Comparison of ENCODE assay signal across 8 cellular contexts in genomic region chr3:156681003-156681402, GRCh38. TPM values are rescaled to one million over a fixed set of nuclear protein-coding genes. Genes with fewer than 3 reads are reported as not detected.
DNase-seq lines count a peak whose midpoint lies in the region; ATAC-seq, FAIRE-seq and TF ChIP-seq lines count a peak whose summit lies in the region.

No MANE protein-coding gene starts in this region.

- BruUV-seq in GM12878 (replicated peaks; lab: Mats Ljungman, UMichigan), result no TSS peak

- H3K9me3 ChIP-seq in GM12878 (replicated peaks; ENCODE audit: control insufficient read depth, insufficient read depth, low read length) (no peaks in the 10 kb centered on the region), testis (no peaks in the 10 kb centered on the region)

- H3K4me1 ChIP-seq in GM12878 (ENCODE audit: control insufficient read depth, insufficient read depth, low read length), result peaks cover 36% of the 10 kb centered on the region
- H3K4me1 ChIP-seq in testis, result peaks cover 25% of the 10 kb centered on the region

- intact Hi-C loops in GM12878 (cut with micrococcal nuclease; ENCODE audit: unreplicated experiment) (no loop called here), posterior vena cava (cut with DNase I) (no loop called here), testis (cut with DNase I; ENCODE audit: low total_unique reads) (no loop called here)

- H4K20me1 ChIP-seq in GM12878 (ENCODE audit: control insufficient read depth, insufficient read depth), result peaks cover 2% of the 10 kb centered on the region; the same call in 1 of the 2 replicates

- 60% methylated on average over 4 of the region's 4 CpGs for WGBS in GM12878 (ENCODE audit: insufficient coverage, insufficient replicate concordance, low lambda C conversion rate, missing lambda C conversion rate)
- WGBS in testis, 2 donors, result 55 to 76% methylated on average over 4 of the region's 4 CpGs

- H3K79me2 ChIP-seq in GM12878 (ENCODE audit: control insufficient read depth, insufficient read depth, low read length), result peaks cover 99% of the 10 kb centered on the region

- peak; percentile 80 for DNase-seq in CD1c-positive myeloid dendritic cell (ENCODE audit: extremely low spot score)
- peak; percentile 96 for DNase-seq in NCI-H2196 (lab: John Stamatoyannopoulos, UW; ENCODE audit: unreplicated experiment)
- no peak for DNase-seq in GM12878 (ENCODE audit: low read depth, low spot score)
- no peak for DNase-seq in left lobe of liver (ENCODE audit: low spot score)
- DNase-seq in posterior vena cava (ENCODE audit: low spot score), result no peak
- no peak for DNase-seq in testis

- ATAC-seq in GM18870 (IDR thresholded peaks at IDR 0.05; ENCODE audit: unreplicated experiment) (peak; percentile 75), HG03060 (IDR thresholded peaks at IDR 0.05; ENCODE audit: low read depth, unreplicated experiment) (peak; percentile 77), GM12878 (peak; percentile 76), left lobe of liver (peak; percentile 73)

- peak overlapping the region; percentile 91 for H3K4me2 ChIP-seq in GM12878 (ENCODE audit: control insufficient read depth, insufficient read depth)

- no peak overlapping the region for H2AFZ ChIP-seq in GM12878 (ENCODE audit: control insufficient read depth, low read depth, low read length)

- FAIRE-seq in GM12878 (lab: Jason Lieb, UNC), result peak; percentile 52

- H3K27me3 ChIP-seq in GM12878 (replicated peaks in 1 of 2; ENCODE audit: control insufficient read depth in 2 of 2, insufficient read depth in 2 of 2, low read length in 1 of 2) (no peaks in the 10 kb centered on the region), testis (no peaks in the 10 kb centered on the region)

- TF ChIP-seq CTCF in GM12878 (IDR thresholded peaks at IDR 0.05 in 2 of 3, conservative IDR thresholded peaks at IDR 0.05 in 1 of 3; ENCODE audit: control insufficient read depth in 2 of 3, extremely low read depth in 1 of 3, insufficient read depth in 1 of 3, low read depth in 3 of 3, low read length in 3 of 3) (no peak), testis (IDR thresholded peaks at IDR 0.05) (no peak)

- RAD21 ChIA-PET in GM12878 (lab: Charles Lee; ENCODE audit: unreplicated experiment), result interaction anchor here (0.6 to 4.6 kb wide), 11 partner anchors 8 to 456 kb away, joined by 3 to 29 read pairs (median 5); partner anchors contain the start of gene SSR3

- TF ChIP-seq RAD21 in GM12878 (IDR thresholded peaks at IDR 0.05; ENCODE audit: insufficient read depth, low read depth, low read length), result no peak

- CTCF ChIA-PET in GM12878 (lab: Yijun Ruan, JAX), result interaction anchor here (0.7 to 12.1 kb wide), 4 partner anchors 16 to 515 kb away, joined by 3 to 199 read pairs (median 4); no protein-coding TSS in a partner anchor

- SMC1A ChIA-PET in GM12878 (lab: Charles Lee; ENCODE audit: uncharacterized antibody, unreplicated experiment), result interaction anchor here (0.5 to 8.9 kb wide), 15 partner anchors 6 to 807 kb away, joined by 3 to 142 read pairs (median 7); partner anchors contain the start of gene SSR3

- in situ Hi-C loops in GM12878 (cut with MboI), result loop anchor here (5.0 kb wide), 1 partner anchor 131 kb away; no protein-coding TSS in a partner anchor

- peak; percentile 33 to 90; a peak in 1 of 4 replicates for TF ChIP-seq EP300 in GM12878 (IDR thresholded peaks at IDR 0.05; ENCODE audit: borderline replicate concordance in 1 of 2, control insufficient read depth in 1 of 2, low read depth in 2 of 2, low read length in 2 of 2)

- H3K9ac ChIP-seq in GM12878 (ENCODE audit: control insufficient read depth, insufficient read depth, low read length), result no peak overlapping the region

- peaks cover 3 to 20% of the 10 kb centered on the region in 2 experiments for H3K36me3 ChIP-seq in GM12878 (ENCODE audit: control insufficient read depth in 2 of 2, insufficient read depth in 2 of 2, low read length in 1 of 2)
- H3K36me3 ChIP-seq in testis (ENCODE audit: low read depth, missing control alignments), result no peaks in the 10 kb centered on the region

- TF ChIP-seq POLR2A in GM12878 (IDR thresholded peaks at IDR 0.05; ENCODE audit: low read depth, low read length) (no peak), testis (IDR thresholded peaks at IDR 0.05) (no peak)

- peak overlapping the region; percentile 40 for H3K27ac ChIP-seq in GM12878 (ENCODE audit: control insufficient read depth, insufficient read depth)
- H3K27ac ChIP-seq in testis, result no peak overlapping the region

- H3K4me3 ChIP-seq in GM12878 (peak overlapping the region; percentile 44), testis (no peak overlapping the region)

- POLR2A ChIA-PET in GM12878 (lab: Charles Lee), result interaction anchor here (0.6 to 1.6 kb wide), 2 partner anchors 196 to 421 kb away, joined by 3 to 4 read pairs; no protein-coding TSS in a partner anchor

TF ChIP-seq in GM12878, 131 proteins besides CTCF, POLR2A, EP300 and RAD21 (continues in another document):
- TF ChIP-seq CBFB (IDR thresholded peaks at IDR 0.05; ENCODE audit: low read depth), result peak; percentile 35; the same call in 1 of the 2 replicates
- TF ChIP-seq IKZF1 (conservative IDR thresholded peaks at IDR 0.05), result peak; percentile 60
- TF ChIP-seq, protein P1, sequence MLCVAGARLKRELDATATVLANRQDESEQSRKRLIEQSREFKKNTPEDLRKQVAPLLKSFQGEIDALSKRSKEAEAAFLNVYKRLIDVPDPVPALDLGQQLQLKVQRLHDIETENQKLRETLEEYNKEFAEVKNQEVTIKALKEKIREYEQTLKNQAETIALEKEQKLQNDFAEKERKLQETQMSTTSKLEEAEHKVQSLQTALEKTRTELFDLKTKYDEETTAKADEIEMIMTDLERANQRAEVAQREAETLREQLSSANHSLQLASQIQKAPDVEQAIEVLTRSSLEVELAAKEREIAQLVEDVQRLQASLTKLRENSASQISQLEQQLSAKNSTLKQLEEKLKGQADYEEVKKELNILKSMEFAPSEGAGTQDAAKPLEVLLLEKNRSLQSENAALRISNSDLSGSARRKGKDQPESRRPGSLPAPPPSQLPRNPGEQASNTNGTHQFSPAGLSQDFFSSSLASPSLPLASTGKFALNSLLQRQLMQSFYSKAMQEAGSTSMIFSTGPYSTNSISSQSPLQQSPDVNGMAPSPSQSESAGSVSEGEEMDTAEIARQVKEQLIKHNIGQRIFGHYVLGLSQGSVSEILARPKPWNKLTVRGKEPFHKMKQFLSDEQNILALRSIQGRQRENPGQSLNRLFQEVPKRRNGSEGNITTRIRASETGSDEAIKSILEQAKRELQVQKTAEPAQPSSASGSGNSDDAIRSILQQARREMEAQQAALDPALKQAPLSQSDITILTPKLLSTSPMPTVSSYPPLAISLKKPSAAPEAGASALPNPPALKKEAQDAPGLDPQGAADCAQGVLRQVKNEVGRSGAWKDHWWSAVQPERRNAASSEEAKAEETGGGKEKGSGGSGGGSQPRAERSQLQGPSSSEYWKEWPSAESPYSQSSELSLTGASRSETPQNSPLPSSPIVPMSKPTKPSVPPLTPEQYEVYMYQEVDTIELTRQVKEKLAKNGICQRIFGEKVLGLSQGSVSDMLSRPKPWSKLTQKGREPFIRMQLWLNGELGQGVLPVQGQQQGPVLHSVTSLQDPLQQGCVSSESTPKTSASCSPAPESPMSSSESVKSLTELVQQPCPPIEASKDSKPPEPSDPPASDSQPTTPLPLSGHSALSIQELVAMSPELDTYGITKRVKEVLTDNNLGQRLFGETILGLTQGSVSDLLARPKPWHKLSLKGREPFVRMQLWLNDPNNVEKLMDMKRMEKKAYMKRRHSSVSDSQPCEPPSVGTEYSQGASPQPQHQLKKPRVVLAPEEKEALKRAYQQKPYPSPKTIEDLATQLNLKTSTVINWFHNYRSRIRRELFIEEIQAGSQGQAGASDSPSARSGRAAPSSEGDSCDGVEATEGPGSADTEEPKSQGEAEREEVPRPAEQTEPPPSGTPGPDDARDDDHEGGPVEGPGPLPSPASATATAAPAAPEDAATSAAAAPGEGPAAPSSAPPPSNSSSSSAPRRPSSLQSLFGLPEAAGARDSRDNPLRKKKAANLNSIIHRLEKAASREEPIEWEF (IDR thresholded peaks at IDR 0.05; ENCODE audit: insufficient replicate concordance, low read depth, low read length), result no peak
- TF ChIP-seq TCF7 (IDR thresholded peaks at IDR 0.05; ENCODE audit: borderline replicate concordance), result no peak
- TF ChIP-seq CHD1 (IDR thresholded peaks at IDR 0.05; ENCODE audit: low read depth, low read length), result 0 out of 2 replicates have a peak, but pooled peaks have one; percentile 56
- TF ChIP-seq SPI1 (IDR thresholded peaks at IDR 0.05; ENCODE audit: borderline replicate concordance, insufficient read depth, low read depth, low read length), result 0 out of 2 replicates have a peak, but pooled peaks have one; percentile 14
- TF ChIP-seq ESRRA (IDR thresholded peaks at IDR 0.05; ENCODE audit: low read length), result no peak

RNA-seq across cellular contexts. Expression of gene TIPARP, which starts 6.6 kb away (rescaled TPM):
- 60.0 and 68.9 TPM in 2 replicates for total RNA-seq in GM12878 (2013; cell fraction: nucleolus; rRNA removed)
- total RNA-seq in GM12878 (2014; rRNA removed) (17.8 and 23.4 TPM in 2 replicates), GM12878 (2014; rRNA removed; fragmentation: Illumina TruSeq; extraction: Trizol) (21.5 TPM in 2 replicates), GM12878 (2021) (13.8 and 14.8 TPM in 2 replicates), left lobe of liver (8.1 TPM), posterior vena cava (10 to 100 TPM; 26.5 to 30.2 TPM), testis (10 to 100 TPM; 67.2 to 70.7 TPM)
- 12.8 TPM for polyA plus RNA-seq in GM12878 (2011; ENCODE audit: low read depth)
- polyA plus RNA-seq in GM12878 (2011; rRNA removed) (13.5 and 17.2 TPM in 2 replicates), GM12878 (2014; fragmentation: Illumina TruSeq; extraction: Trizol) (17.8 and 22.1 TPM in 2 replicates), GM12878 (2014; fragmentation: Nextera tagmentation; extraction: Ambion mirVana) (1 to 10 TPM; 3.2 to 3.3 TPM), GM12878 (2014; rRNA removed) (7.6 and 9.3 TPM in 2 replicates), GM12878 (2016; fragmentation: Nextera tagmentation; extraction: Ambion mirVana) (1 to 10 TPM; 6.1 to 7.9 TPM), testis (ENCODE audit: insufficient read depth, low read depth, low replicate concordance) (115 TPM)
- polyA plus RNA-seq in GM12878 (2011; cell fraction: cytosol; rRNA removed), result 5.4 and 9.3 TPM in 2 replicates
- polyA plus RNA-seq in GM12878 (2011; cell fraction: nucleus; rRNA removed), result 12.0 and 17.3 TPM in 2 replicates
- 16.9 and 22.4 TPM in 2 replicates for polyA plus RNA-seq in GM12878 (2012)
- polyA minus RNA-seq in GM12878 (2011; rRNA and poly(A)+ RNA removed), result 17.3 and 21.8 TPM in 2 replicates
- 6.5 and 7.7 TPM in 2 replicates for polyA minus RNA-seq in GM12878 (2011; cell fraction: cytosol; rRNA and poly(A)+ RNA removed)
- 41.8 and 42.7 TPM in 2 replicates for polyA minus RNA-seq in GM12878 (2011; cell fraction: nucleus; rRNA and poly(A)+ RNA removed)

Comparison
In these comparisons a context has a peak if more than half of its experiments do, and no peak if none do; other contexts are left out.
1. DNase-seq: peak in CD1c-positive myeloid dendritic cell (single experiment) and NCI-H2196 (single experiment); none in GM12878 (single experiment), left lobe of liver (single experiment), posterior vena cava (single experiment) and testis (single experiment).
2. Peak in every context shown above with its lines, with median percentiles within 50 percentile points of each other: ATAC-seq.